ENCODE assay signal across 1 cellular context in genomic region chr17:66386789-66387351, GRCh38.
TF ChIP-seq lines count a peak whose summit lies in the region.

No MANE protein-coding gene starts in this region.

TF ChIP-seq in HepG2, 621 proteins besides CTCF, POLR2A, EP300 and RAD21 (continued from another document and continues in another):
- no peak for TF ChIP-seq DDIT3 (CRISPR knock-in tag; IDR thresholded peaks at IDR 0.05)
- no peak for TF ChIP-seq ZNF609 (CRISPR knock-in tag; IDR thresholded peaks at IDR 0.05; ENCODE audit: borderline replicate concordance)
- no peak for TF ChIP-seq ZNF547 (CRISPR knock-in tag; IDR thresholded peaks at IDR 0.05)
- peak; percentile 63 for TF ChIP-seq TEAD3 (CRISPR knock-in tag; optimal IDR thresholded peaks at IDR 0.05; ENCODE audit: borderline replicate concordance)
- TF ChIP-seq ZBTB44 (CRISPR knock-in tag; IDR thresholded peaks at IDR 0.05) = no peak
- TF ChIP-seq HOMEZ (CRISPR knock-in tag; IDR thresholded peaks at IDR 0.05; ENCODE audit: low read depth) = peak; percentile 12; the same call in 1 of the 2 replicates
- peak; percentile 63; the same call in 1 of the 2 replicates for TF ChIP-seq NFIC (IDR thresholded peaks at IDR 0.05; ENCODE audit: low read length)
- peak; percentile 66 for TF ChIP-seq CREM (IDR thresholded peaks at IDR 0.05)
- no peak for TF ChIP-seq CREM (CRISPR knock-in tag; IDR thresholded peaks at IDR 0.05)
- TF ChIP-seq SOX5 (CRISPR knock-in tag; IDR thresholded peaks at IDR 0.05; ENCODE audit: borderline replicate concordance) = no peak
- 0 out of 2 replicates have a peak, but pooled peaks have one; percentile 20 for TF ChIP-seq TFDP1 (CRISPR knock-in tag; IDR thresholded peaks at IDR 0.05; ENCODE audit: borderline replicate concordance)
- 0 out of 2 replicates have a peak, but pooled peaks have one; percentile 55 for TF ChIP-seq ZNF44 (CRISPR knock-in tag; IDR thresholded peaks at IDR 0.05)
- TF ChIP-seq CREB1 (IDR thresholded peaks at IDR 0.05) = peak; percentile 75
- TF ChIP-seq CREB1 (CRISPR knock-in tag; IDR thresholded peaks at IDR 0.05) = peak; percentile 80
- TF ChIP-seq SRSF4 (IDR thresholded peaks at IDR 0.05; ENCODE audit: low read depth, low read length, poor library complexity, severe bottlenecking) = no peak
- TF ChIP-seq ZBTB7B (CRISPR knock-in tag; IDR thresholded peaks at IDR 0.05) = 0 out of 2 replicates have a peak, but pooled peaks have one; percentile 31
- peak; percentile 11; the same call in 1 of the 2 replicates for TF ChIP-seq ARID5B (CRISPR knock-in tag; IDR thresholded peaks at IDR 0.05)
- TF ChIP-seq ATF1 (CRISPR knock-in tag; IDR thresholded peaks at IDR 0.05) = peak; percentile 77
- no peak for TF ChIP-seq AHR (CRISPR knock-in tag; IDR thresholded peaks at IDR 0.05)
- TF ChIP-seq PAXIP1 (CRISPR knock-in tag; conservative IDR thresholded peaks at IDR 0.05) = peak; percentile 66; the same call in 1 of the 2 replicates
- peak; percentile 66; the same call in 1 of the 2 replicates for TF ChIP-seq ZNF205 (CRISPR knock-in tag; IDR thresholded peaks at IDR 0.05)
- 0 out of 2 replicates have a peak, but pooled peaks have one; percentile 63 for TF ChIP-seq EHMT2 (IDR thresholded peaks at IDR 0.05; ENCODE audit: borderline replicate concordance, low read depth, low read length)
- peak; percentile 64 for TF ChIP-seq ELF3 (CRISPR knock-in tag; IDR thresholded peaks at IDR 0.05)
- TF ChIP-seq MAFK (conservative IDR thresholded peaks at IDR 0.05 in 1 of 2, IDR thresholded peaks at IDR 0.05 in 1 of 2; ENCODE audit: low read length in 2 of 2) = no peak
- no peak for TF ChIP-seq MED1 (CRISPR knock-in tag; IDR thresholded peaks at IDR 0.05)
- peak; percentile 76 for TF ChIP-seq HNF4G (IDR thresholded peaks at IDR 0.05; ENCODE audit: borderline replicate concordance, low read depth, low read length)
- TF ChIP-seq HNF4G (CRISPR knock-in tag; IDR thresholded peaks at IDR 0.05; ENCODE audit: borderline replicate concordance, low read depth) = no peak
- TF ChIP-seq HNF4A (CRISPR knock-in tag; IDR thresholded peaks at IDR 0.05) = peak; percentile 73
- TF ChIP-seq ZNF337 (CRISPR knock-in tag; IDR thresholded peaks at IDR 0.05; ENCODE audit: borderline replicate concordance, low read depth) = no peak
- peak; percentile 84; the same call in 1 of the 2 replicates for TF ChIP-seq ETV5 (CRISPR knock-in tag; IDR thresholded peaks at IDR 0.05; ENCODE audit: borderline replicate concordance)
